20 cellular contexts compared by ENCODE assay signal in the genomic region with DNA sequence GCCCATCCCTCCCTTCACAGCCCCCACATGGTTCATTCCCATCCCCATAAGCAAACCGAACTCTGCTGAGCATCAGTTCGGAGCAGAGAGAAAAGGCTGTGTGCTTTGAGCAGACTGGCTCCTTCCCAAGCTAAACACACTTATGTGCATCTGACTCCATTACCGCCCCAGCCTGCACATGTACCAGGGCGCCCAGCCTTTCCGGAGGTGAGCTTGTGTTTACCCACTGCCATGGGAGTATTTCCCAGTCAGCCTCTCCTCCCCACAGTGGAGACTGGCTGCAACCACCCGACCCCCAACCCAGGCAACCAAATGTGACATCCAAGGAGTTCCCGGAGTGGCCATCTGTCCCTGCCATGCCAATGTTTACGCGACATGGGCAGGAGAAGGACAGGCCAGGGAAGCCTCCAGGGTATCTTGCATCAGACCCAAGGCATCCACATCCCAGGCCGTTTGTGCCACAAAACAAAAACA. TPM values are rescaled to one million over a fixed set of nuclear protein-coding genes. Genes with fewer than 3 reads are reported as not detected.
DNase-seq lines count a peak whose midpoint lies in the region; ATAC-seq and TF ChIP-seq lines count a peak whose summit lies in the region.
"Had no signal": no experiment of that assay in that cellular context is flagged by ENCODE, and none has a peak within 500 bp of the region (broad histone marks: within the 10 kb centered on the region; RNA-seq: fewer than 3 reads in every experiment).

No MANE protein-coding gene starts in this region.

- H3K4me1 ChIP-seq in endocrine pancreas (ENCODE audit: control insufficient read depth, insufficient read depth, low read length): no peaks in the 10 kb centered on the region
- H3K4me1 ChIP-seq: ascending aorta, HAP-1 had no signal

- DNase-seq in Ammon's horn (ENCODE audit: low spot score) (peak; percentile 50), NCI-H1105 (lab: John Stamatoyannopoulos, UW) (peak; percentile 48), LoVo (ENCODE audit: low spot score) (no peak), HFFc6 (no peak)
- DNase-seq in activated CD4-positive, alpha-beta T cell treated with anti-CD3 and anti-CD28 coated beads for 1 hour: no peak
- DNase-seq: activated CD8-positive, alpha-beta memory T cell treated with anti-CD3 and anti-CD28 coated beads, Interleukin-2, amount 10 ng/mL, durations not matched to agents 7 days and 5 days; activated effector memory CD4-positive, alpha-beta T cell treated with anti-CD3 and anti-CD28 coated beads, Interleukin-2, amount 50 U/mL, for 16 hours; CD8-positive, alpha-beta T cell; GF-D8; IMR-90; ovary; stimulated activated CD4-positive, alpha-beta T cell treated with anti-CD3 and anti-CD28 coated beads, Interleukin-12 subunit alpha, Interleukin-12 subunit beta, amount 100 ng/mL, for 4 hours; stimulated activated naive CD8-positive, alpha-beta T cell treated with anti-CD3 and anti-CD28 coated beads, Interleukin-15, amount 100 ng/mL, for 72 hours; T-helper 17 cell had no signal

- peak overlapping the region; percentile 39 for H3K4me3 ChIP-seq in endocrine pancreas (ENCODE audit: control insufficient read depth, insufficient read depth, low read length)
- H3K4me3 ChIP-seq: ascending aorta, HAP-1, ovary, vagina had no signal

- no peaks in the 10 kb centered on the region; the same call in 1 of the 2 replicates for H3K27me3 Mint-ChIP-seq in HFFc6 (ENCODE audit: insufficient read depth)
- H3K27me3 Mint-ChIP-seq: stimulated activated naive CD8-positive, alpha-beta T cell treated with anti-CD3 and anti-CD28 coated beads, Interleukin-15, amount 100 ng/mL, for 72 hours had no signal

- H3K4me3 Mint-ChIP-seq in HFFc6: no peak overlapping the region
- H3K4me3 Mint-ChIP-seq: activated CD8-positive, alpha-beta memory T cell treated with anti-CD3 and anti-CD28 coated beads, Interleukin-2, amount 10 ng/mL, durations not matched to agents 7 days and 5 days; CD8-positive, alpha-beta T cell; stimulated activated naive CD8-positive, alpha-beta T cell treated with anti-CD3 and anti-CD28 coated beads, Interleukin-15, amount 100 ng/mL, for 72 hours; T-helper 17 cell had no signal

- H3K9me3 Mint-ChIP-seq in HFFc6: peaks cover 36% of the 10 kb centered on the region; the same call in 1 of the 2 replicates
- H3K9me3 Mint-ChIP-seq: CD8-positive, alpha-beta T cell had no signal

- no peak overlapping the region for H3K27ac Mint-ChIP-seq in HFFc6
- H3K27ac Mint-ChIP-seq: activated CD8-positive, alpha-beta memory T cell treated with anti-CD3 and anti-CD28 coated beads, Interleukin-2, amount 10 ng/mL, durations not matched to agents 7 days and 5 days; CD8-positive, alpha-beta T cell; T-helper 17 cell had no signal

- no peaks in the 10 kb centered on the region; the same call in 1 of the 2 replicates for H3K36me3 Mint-ChIP-seq in HFFc6 (ENCODE audit: low read depth)
- H3K36me3 Mint-ChIP-seq: CD8-positive, alpha-beta T cell had no signal

- no peaks in the 10 kb centered on the region for H3K27me3 ChIP-seq in endocrine pancreas (ENCODE audit: control insufficient read depth, insufficient read depth, low read length)
- H3K27me3 ChIP-seq: ascending aorta, ovary, vagina had no signal

- H3K4me1 Mint-ChIP-seq in HFFc6 (ENCODE audit: low read depth): peaks cover 11% of the 10 kb centered on the region; the same call in 1 of the 2 replicates

- no peaks in the 10 kb centered on the region for H3K9me3 ChIP-seq in endocrine pancreas (ENCODE audit: control insufficient read depth, low read length)
- H3K9me3 ChIP-seq: ascending aorta, HAP-1, ovary, vagina had no signal

- H3K9ac ChIP-seq in endocrine pancreas (ENCODE audit: control insufficient read depth, insufficient read depth, low read length): no peak overlapping the region

- no peak for TF ChIP-seq CTCF in HFFc6 (IDR thresholded peaks at IDR 0.05)

- no peak for ATAC-seq in GM18861 (IDR thresholded peaks at IDR 0.05; ENCODE audit: unreplicated experiment)
- ATAC-seq: activated CD8-positive, alpha-beta memory T cell treated with anti-CD3 and anti-CD28 coated beads, Interleukin-2, amount 10 ng/mL, durations not matched to agents 7 days and 5 days; CD8-positive, alpha-beta T cell; stimulated activated naive CD8-positive, alpha-beta T cell treated with anti-CD3 and anti-CD28 coated beads, Interleukin-15, amount 100 ng/mL, for 72 hours; T-helper 17 cell had no signal

- no peaks in the 10 kb centered on the region for H3K36me3 ChIP-seq in endocrine pancreas (ENCODE audit: control insufficient read depth, insufficient read depth, low read length)
- H3K36me3 ChIP-seq: ascending aorta, HAP-1, ovary, vagina had no signal

TF ChIP-seq in PFSK-1, 5 proteins besides CTCF, POLR2A, EP300 and RAD21:
- TF ChIP-seq, protein P1, sequence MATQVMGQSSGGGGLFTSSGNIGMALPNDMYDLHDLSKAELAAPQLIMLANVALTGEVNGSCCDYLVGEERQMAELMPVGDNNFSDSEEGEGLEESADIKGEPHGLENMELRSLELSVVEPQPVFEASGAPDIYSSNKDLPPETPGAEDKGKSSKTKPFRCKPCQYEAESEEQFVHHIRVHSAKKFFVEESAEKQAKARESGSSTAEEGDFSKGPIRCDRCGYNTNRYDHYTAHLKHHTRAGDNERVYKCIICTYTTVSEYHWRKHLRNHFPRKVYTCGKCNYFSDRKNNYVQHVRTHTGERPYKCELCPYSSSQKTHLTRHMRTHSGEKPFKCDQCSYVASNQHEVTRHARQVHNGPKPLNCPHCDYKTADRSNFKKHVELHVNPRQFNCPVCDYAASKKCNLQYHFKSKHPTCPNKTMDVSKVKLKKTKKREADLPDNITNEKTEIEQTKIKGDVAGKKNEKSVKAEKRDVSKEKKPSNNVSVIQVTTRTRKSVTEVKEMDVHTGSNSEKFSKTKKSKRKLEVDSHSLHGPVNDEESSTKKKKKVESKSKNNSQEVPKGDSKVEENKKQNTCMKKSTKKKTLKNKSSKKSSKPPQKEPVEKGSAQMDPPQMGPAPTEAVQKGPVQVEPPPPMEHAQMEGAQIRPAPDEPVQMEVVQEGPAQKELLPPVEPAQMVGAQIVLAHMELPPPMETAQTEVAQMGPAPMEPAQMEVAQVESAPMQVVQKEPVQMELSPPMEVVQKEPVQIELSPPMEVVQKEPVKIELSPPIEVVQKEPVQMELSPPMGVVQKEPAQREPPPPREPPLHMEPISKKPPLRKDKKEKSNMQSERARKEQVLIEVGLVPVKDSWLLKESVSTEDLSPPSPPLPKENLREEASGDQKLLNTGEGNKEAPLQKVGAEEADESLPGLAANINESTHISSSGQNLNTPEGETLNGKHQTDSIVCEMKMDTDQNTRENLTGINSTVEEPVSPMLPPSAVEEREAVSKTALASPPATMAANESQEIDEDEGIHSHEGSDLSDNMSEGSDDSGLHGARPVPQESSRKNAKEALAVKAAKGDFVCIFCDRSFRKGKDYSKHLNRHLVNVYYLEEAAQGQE (IDR thresholded peaks at IDR 0.05; ENCODE audit: insufficient read depth in 1 of 2, low read depth in 2 of 2, low read length in 2 of 2): no peak
- TF ChIP-seq FOXP2 (optimal IDR thresholded peaks at IDR 0.05; ENCODE audit: borderline replicate concordance, extremely low read depth, extremely low read length, insufficient read depth): peak; percentile 20

RNA-seq across cellular contexts. Expression of a gene that starts 9.4 kb away (rescaled TPM):
- polyA plus RNA-seq in PFSK-1 (2012; ENCODE audit: insufficient read length, low read depth): 16.6 TPM
- total RNA-seq in HFFc6 (2021; fragmentation: NEBNext Ultra II Directional; extraction: Animal tissue kit (Norgen Biotek cat#: 25700)): under 1 TPM in 5 of 6 experiments, not detected in 1; 0.02 to 0.43 (median 0.27) TPM

Comparison
In these comparisons a context has a peak if more than half of its experiments do, and no peak if none do; other contexts are left out.
1. DNase-seq: peak in Ammon's horn (single experiment) and NCI-H1105 (single experiment); none in LoVo (single experiment), activated CD4-positive, alpha-beta T cell treated with anti-CD3 and anti-CD28 coated beads for 1 hour (single experiment) and HFFc6 (single experiment).